Comparison of ENCODE assay signal across 8 cellular contexts in genomic region chr20:47360489-47361267, GRCh38. TPM values are rescaled to one million over a fixed set of nuclear protein-coding genes. Genes with fewer than 3 reads are reported as not detected.
DNase-seq lines count a peak whose midpoint lies in the region; ATAC-seq and TF ChIP-seq lines count a peak whose summit lies in the region.

No MANE protein-coding gene starts in this region.

- peak; percentile 100 for DNase-seq in Caki2 (ENCODE audit: low read depth)
- peak; percentile 99 for DNase-seq in OCI-M1 (lab: John Stamatoyannopoulos, UW)
- DNase-seq in dermis blood vessel endothelial cell, result peak; percentile 99
- peak; percentile 84 to 89 (median 84) for DNase-seq in right lobe of liver
- DNase-seq in stromal cell of bone marrow (ENCODE audit: low read depth), result peak; percentile 68
- no peak for DNase-seq in CD8-positive, alpha-beta T cell

- H3K4me1 Mint-ChIP-seq in CD8-positive, alpha-beta T cell (ENCODE audit: low read depth), result peaks cover 52% of the 10 kb centered on the region

- H3K27me3 Mint-ChIP-seq in CD8-positive, alpha-beta T cell (ENCODE audit: low read depth), result no peaks in the 10 kb centered on the region

- intact Hi-C loops in right lobe of liver (cut with DNase I), result no loop called here
- intact Hi-C loops in CD8-positive, alpha-beta T cell (cut with DNase I, micrococcal nuclease), result no loop called here

- no peak for TF ChIP-seq CTCF in right lobe of liver (IDR thresholded peaks at IDR 0.05)
- TF ChIP-seq CTCF in CD8-positive, alpha-beta T cell (IDR thresholded peaks at IDR 0.05), result no peak

- H3K36me3 Mint-ChIP-seq in CD8-positive, alpha-beta T cell, result peaks cover 2% of the 10 kb centered on the region

- POLR2A ChIA-PET in CD8-positive, alpha-beta T cell (lab: Charles Lee), result no interaction called here

- peak overlapping the region; percentile 99 for H3K27ac ChIP-seq in HUES64 (ENCODE audit: low read depth, low read length)
- peak overlapping the region; percentile 93 to 98 (median 98) for H3K27ac ChIP-seq in right lobe of liver
- H3K27ac ChIP-seq in CD8-positive, alpha-beta T cell (ENCODE audit: low read depth, low read length), result no peak overlapping the region

- in situ Hi-C loops in Caki2 (cut with HindIII; ENCODE audit: low pct_unique_long_range_greater_than_20kb, low sequenced_read_pairs), result loop anchor here (25.0 kb wide), 1 partner anchor 148 kb away; no protein-coding TSS in a partner anchor

- WGBS in HUES64, result 30% methylated on average over 25 of the region's 25 CpGs
- 24% methylated on average over 17 of the region's 25 CpGs for WGBS in right lobe of liver (ENCODE audit: insufficient coverage, low coverage, low lambda C conversion rate, missing lambda C conversion rate)

- peaks cover 16% of the 10 kb centered on the region for H3K36me3 ChIP-seq in HUES64 (ENCODE audit: insufficient read depth, low read length)
- no peaks in the 10 kb centered on the region for H3K36me3 ChIP-seq in right lobe of liver
- no peaks in the 10 kb centered on the region for H3K36me3 ChIP-seq in CD8-positive, alpha-beta T cell (ENCODE audit: insufficient read depth, low read length)

- H3K27ac Mint-ChIP-seq in CD8-positive, alpha-beta T cell, result no peak overlapping the region

- peak overlapping the region; percentile 82 for H3K9ac ChIP-seq in HUES64 (ENCODE audit: low read depth, low read length)

- no peaks in the 10 kb centered on the region for H3K9me3 ChIP-seq in HUES64 (ENCODE audit: insufficient read depth, low read depth, low read length)
- H3K9me3 ChIP-seq in right lobe of liver, result no peaks in the 10 kb centered on the region
- no peaks in the 10 kb centered on the region for H3K9me3 ChIP-seq in CD8-positive, alpha-beta T cell (ENCODE audit: low read length)

- peak overlapping the region; percentile 15; the same call in 1 of the 2 replicates for H3K4me3 ChIP-seq in HUES64 (ENCODE audit: low read length)
- peak overlapping the region in 2 of 3 donors; percentile 19 to 33 for H3K4me3 ChIP-seq in right lobe of liver
- H3K4me3 ChIP-seq in CD8-positive, alpha-beta T cell (ENCODE audit: low read depth, low read length), result no peak overlapping the region

- CTCF ChIA-PET in CD8-positive, alpha-beta T cell (lab: Charles Lee), result interaction anchor here (2.3 to 2.8 kb wide), 2 partner anchors 23 to 87 kb away, joined by 15 to 16 read pairs; no protein-coding TSS in a partner anchor

- H3K4me3 Mint-ChIP-seq in CD8-positive, alpha-beta T cell, result no peak overlapping the region

- peak; percentile 20 to 51 (median 31) for ATAC-seq in right lobe of liver
- no peak for ATAC-seq in GM18868 (IDR thresholded peaks at IDR 0.05; ENCODE audit: unreplicated experiment)
- ATAC-seq in CD8-positive, alpha-beta T cell, result no peak

- H3K9me3 Mint-ChIP-seq in CD8-positive, alpha-beta T cell, result no peaks in the 10 kb centered on the region

- peak; percentile 56 for TF ChIP-seq POLR2A in right lobe of liver (IDR thresholded peaks at IDR 0.05)

- no peaks in the 10 kb centered on the region for H3K27me3 ChIP-seq in HUES64 (ENCODE audit: insufficient read depth, low read length)
- H3K27me3 ChIP-seq in right lobe of liver, result no peaks in the 10 kb centered on the region
- H3K27me3 ChIP-seq in CD8-positive, alpha-beta T cell (ENCODE audit: insufficient read depth, low read length), result no peaks in the 10 kb centered on the region

- H3K4me1 ChIP-seq in HUES64 (ENCODE audit: insufficient read depth, low read length), result peaks cover 69% of the 10 kb centered on the region
- H3K4me1 ChIP-seq in right lobe of liver, result peaks cover 0 to 58% (median 47%) of the 10 kb centered on the region in 4 donors
- H3K4me1 ChIP-seq in CD8-positive, alpha-beta T cell (ENCODE audit: insufficient read depth, low read length), result peaks cover 43% of the 10 kb centered on the region

RNA-seq across cellular contexts. Expression of gene ZMYND8, which starts 4.2 kb away (rescaled TPM):
- 7.8 and 14.5 TPM in 2 replicates for total RNA-seq in Caki2 (2014; rRNA removed; shearing (Covaris generic); ENCODE audit: low replicate concordance)
- 61.7 TPM for polyA plus RNA-seq in HUES64 (2013, experiment 1 of 2)
- polyA plus RNA-seq in HUES64 (2013, experiment 2 of 2), result 67.8 TPM
- total RNA-seq in dermis blood vessel endothelial cell (35.9 and 59.4 TPM in 2 replicates), right lobe of liver (10 to 100 TPM in 5 of 6 experiments, 1 to 10 TPM in 1; 7.8 to 25.7 (median 13.8) TPM)
- 10 to 100 TPM; 23.2 to 27.0 TPM for total RNA-seq in CD8-positive, alpha-beta T cell

Comparison
In these comparisons a context has a peak if more than half of its experiments do, and no peak if none do; other contexts are left out.
1. DNase-seq: peak in Caki2 (single experiment), OCI-M1 (single experiment), dermis blood vessel endothelial cell (single experiment), right lobe of liver (3 of 3) and stromal cell of bone marrow (single experiment); none in CD8-positive, alpha-beta T cell (0 of 7).
2. ATAC-seq: peak in right lobe of liver (4 of 4); none in GM18868 (single experiment) and CD8-positive, alpha-beta T cell (single experiment).